Comparison of ENCODE assay signal across 10 cellular contexts in the genomic region with DNA sequence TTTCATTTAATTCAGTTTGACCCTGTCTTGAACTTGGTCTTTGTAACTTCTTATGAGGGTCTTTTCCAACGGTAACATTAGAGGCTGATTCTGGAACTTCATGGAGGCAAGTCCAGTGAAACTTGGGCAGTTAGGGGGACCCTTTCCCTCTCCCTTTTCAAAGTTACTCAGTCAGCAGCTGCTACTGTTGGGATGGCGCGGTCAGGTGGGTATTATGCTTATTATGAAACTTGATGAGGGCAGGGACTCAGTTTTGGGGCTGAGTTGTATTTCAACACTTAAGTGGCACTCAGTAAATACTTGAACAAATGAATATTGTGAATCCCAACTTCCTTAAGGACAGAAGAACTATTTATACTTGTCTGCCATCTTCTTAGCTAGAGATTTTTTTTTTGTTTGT. TPM values are rescaled to one million over a fixed set of nuclear protein-coding genes. Genes with fewer than 3 reads are reported as not detected.
A peak's percentile ranks its signal among the peaks of the same experiment; 100 is the strongest.
DNase-seq lines count a peak whose midpoint lies in the region; ATAC-seq and TF ChIP-seq lines count a peak whose summit lies in the region.
"Had no signal": no experiment of that assay in that cellular context is flagged by ENCODE, and none has a peak within 500 bp of the region (broad histone marks: within the 10 kb centered on the region; RNA-seq: fewer than 3 reads in every experiment).

No MANE protein-coding gene starts in this region.

- H3K27me3 Mint-ChIP-seq in activated CD4-positive, alpha-beta T cell treated with anti-CD3 and anti-CD28 coated beads, Interleukin-2, amount 10 ng/mL, durations not matched to agents 7 days and 5 days, result no peaks in the 10 kb centered on the region
- H3K27me3 Mint-ChIP-seq in dendritic cell treated with granulocyte-macrophage colony-stimulating factor and Interleukin-4, amounts not matched to agents 40 ng/mL and 50 ng/mL, for 4 days, result no peaks in the 10 kb centered on the region

- WGBS in smooth muscle cell (ENCODE audit: low lambda C conversion rate), result 67% methylated on average over 3 of the region's 3 CpGs

- H3K79me2 ChIP-seq in smooth muscle cell (ENCODE audit: low read depth), result peaks cover 100% of the 10 kb centered on the region

- no peaks in the 10 kb centered on the region for H3K9me3 ChIP-seq in smooth muscle cell (replicated peaks; ENCODE audit: low read depth)

- H3K36me3 Mint-ChIP-seq in activated CD4-positive, alpha-beta T cell treated with anti-CD3 and anti-CD28 coated beads, Interleukin-2, amount 10 ng/mL, durations not matched to agents 7 days and 5 days (ENCODE audit: low read depth), result peaks cover 27% of the 10 kb centered on the region
- H3K36me3 Mint-ChIP-seq in dendritic cell treated with granulocyte-macrophage colony-stimulating factor and Interleukin-4, amounts not matched to agents 40 ng/mL and 50 ng/mL, for 4 days (ENCODE audit: low read depth), result peaks cover 11% of the 10 kb centered on the region

- no peak for DNase-seq in activated CD4-positive, alpha-beta T cell treated with anti-CD3 and anti-CD28 coated beads, Interleukin-2, amount 10 ng/mL, durations not matched to agents 7 days and 5 days
- no peak for DNase-seq in activated CD4-positive, alpha-beta T cell treated with anti-CD3 and anti-CD28 coated beads, Interleukin-2, amount 50 U/mL, for 4 hours
- DNase-seq in NCI-H524 treated with DMSO at 0.1 percent for 48 hours (lab: John Stamatoyannopoulos, UW), result peak; percentile 57
- DNase-seq in smooth muscle cell (lab: John Stamatoyannopoulos, UW; ENCODE audit: unreplicated experiment), result no peak
- DNase-seq in NCI-H226, result no peak
- DNase-seq: NCI-H2227 treated with DMSO at 0.1 percent for 48 hours; stimulated activated CD8-positive, alpha-beta memory T cell treated with anti-CD3 and anti-CD28 coated beads, Interleukin-4, amount 100 ng/mL, for 48 hours had no signal

- H3F3A ChIP-seq in smooth muscle cell (ENCODE audit: low read depth), result peaks cover 18% of the 10 kb centered on the region

- POLR2A ChIA-PET in activated CD4-positive, alpha-beta T cell treated with anti-CD3 and anti-CD28 coated beads, Interleukin-2, amount 10 ng/mL, durations not matched to agents 7 days and 5 days (lab: Charles Lee), result interaction anchor here (0.6 kb wide), 1 partner anchor 59 kb away, joined by 3 read pairs; no protein-coding TSS in a partner anchor

- peaks cover 88% of the 10 kb centered on the region for H3K4me1 Mint-ChIP-seq in activated CD4-positive, alpha-beta T cell treated with anti-CD3 and anti-CD28 coated beads, Interleukin-2, amount 10 ng/mL, durations not matched to agents 7 days and 5 days
- peaks cover 83% of the 10 kb centered on the region for H3K4me1 Mint-ChIP-seq in dendritic cell treated with granulocyte-macrophage colony-stimulating factor and Interleukin-4, amounts not matched to agents 40 ng/mL and 50 ng/mL, for 4 days (ENCODE audit: low read depth)

- intact Hi-C loops in dendritic cell treated with granulocyte-macrophage colony-stimulating factor and Interleukin-4, amounts not matched to agents 40 ng/mL and 50 ng/mL, for 4 days (cut with micrococcal nuclease), result loop anchor here (5.0 kb wide), 1 partner anchor 57 kb away; no protein-coding TSS in a partner anchor

- H3K4me3 Mint-ChIP-seq in activated CD4-positive, alpha-beta T cell treated with anti-CD3 and anti-CD28 coated beads, Interleukin-2, amount 10 ng/mL, durations not matched to agents 7 days and 5 days, result peak overlapping the region; percentile 73
- H3K4me3 Mint-ChIP-seq in dendritic cell treated with granulocyte-macrophage colony-stimulating factor and Interleukin-4, amounts not matched to agents 40 ng/mL and 50 ng/mL, for 4 days, result no peak overlapping the region

- no peak overlapping the region for H2AFZ ChIP-seq in smooth muscle cell (ENCODE audit: low read depth)

- H4K20me1 ChIP-seq in smooth muscle cell (ENCODE audit: low read depth), result peaks cover 100% of the 10 kb centered on the region

- no peaks in the 10 kb centered on the region for H3K27me3 ChIP-seq in smooth muscle cell (ENCODE audit: low read depth)

- H3K4me1 ChIP-seq in smooth muscle cell (ENCODE audit: low read depth), result peaks cover 68% of the 10 kb centered on the region

- H3K36me3 ChIP-seq in smooth muscle cell (ENCODE audit: low read depth), result no peaks in the 10 kb centered on the region

- H3K27ac Mint-ChIP-seq in activated CD4-positive, alpha-beta T cell treated with anti-CD3 and anti-CD28 coated beads, Interleukin-2, amount 10 ng/mL, durations not matched to agents 7 days and 5 days, result peak overlapping the region; percentile 92
- H3K27ac Mint-ChIP-seq in dendritic cell treated with granulocyte-macrophage colony-stimulating factor and Interleukin-4, amounts not matched to agents 40 ng/mL and 50 ng/mL, for 4 days, result peak overlapping the region; percentile 66

- CTCF ChIA-PET in activated CD4-positive, alpha-beta T cell treated with anti-CD3 and anti-CD28 coated beads, Interleukin-2, amount 10 ng/mL, durations not matched to agents 7 days and 5 days (lab: Charles Lee), result interaction anchor here (0.8 to 1.5 kb wide), 3 partner anchors 9 to 100 kb away, joined by 3 read pairs; no protein-coding TSS in a partner anchor

- no peak overlapping the region for H3K4me3 ChIP-seq in smooth muscle cell

- H3K9me3 Mint-ChIP-seq in activated CD4-positive, alpha-beta T cell treated with anti-CD3 and anti-CD28 coated beads, Interleukin-2, amount 10 ng/mL, durations not matched to agents 7 days and 5 days, result peaks cover 7% of the 10 kb centered on the region
- peaks cover 9% of the 10 kb centered on the region for H3K9me3 Mint-ChIP-seq in dendritic cell treated with granulocyte-macrophage colony-stimulating factor and Interleukin-4, amounts not matched to agents 40 ng/mL and 50 ng/mL, for 4 days

- ATAC-seq in GM21390 (IDR thresholded peaks at IDR 0.05; ENCODE audit: unreplicated experiment), result no peak
- ATAC-seq in HG03097 (IDR thresholded peaks at IDR 0.05; ENCODE audit: low FRiP score, unreplicated experiment), result no peak

- no peak overlapping the region for H3K27ac ChIP-seq in smooth muscle cell (ENCODE audit: low read depth)

- TF ChIP-seq CTCF in smooth muscle cell (IDR thresholded peaks at IDR 0.05; ENCODE audit: borderline replicate concordance, insufficient read depth, poor library complexity, severe bottlenecking), result no peak

- H3K4me2 ChIP-seq in smooth muscle cell, result peak overlapping the region; percentile 83

- no peak overlapping the region for H3K9ac ChIP-seq in smooth muscle cell (ENCODE audit: low read depth)

RNA-seq across cellular contexts. Expression of gene TOP1, which starts 20.8 kb away (rescaled TPM):
- 10 to 100 TPM; 66.7 to 76.9 TPM for total RNA-seq in activated CD4-positive, alpha-beta T cell treated with anti-CD3 and anti-CD28 coated beads, Interleukin-2, amount 10 ng/mL, durations not matched to agents 7 days and 5 days
- 28.6 and 28.9 TPM in 2 replicates for total RNA-seq in smooth muscle cell
- 17.0 and 23.6 TPM in 2 replicates for polyA plus RNA-seq in smooth muscle cell
